In genomic region chrX:145735036-145735435, GRCh38 we compare ENCODE assay signal across 19 cellular contexts.
DNase-seq lines count a peak whose midpoint lies in the region; ATAC-seq, FAIRE-seq and TF ChIP-seq lines count a peak whose summit lies in the region.
"Had no signal": no experiment of that assay in that cellular context is flagged by ENCODE, and none has a peak within 500 bp of the region (broad histone marks: within the 10 kb centered on the region; RNA-seq: fewer than 3 reads in every experiment).

No MANE protein-coding gene starts in this region.

- H3K27me3 ChIP-seq in astrocyte (ENCODE audit: insufficient read depth, low read length): no peaks in the 10 kb centered on the region
- H3K27me3 ChIP-seq in right cardiac atrium (ENCODE audit: control insufficient read depth, insufficient read depth): no peaks in the 10 kb centered on the region

- H3K36me3 ChIP-seq in astrocyte (ENCODE audit: insufficient read depth, low read length) (no peaks in the 10 kb centered on the region), mucosa of descending colon (ENCODE audit: low read depth) (no peaks in the 10 kb centered on the region)
- H3K36me3 ChIP-seq: BLaER1 had no signal

- no peak for TF ChIP-seq POLR2A in H54 (IDR thresholded peaks at IDR 0.05; ENCODE audit: low read depth, low read length)

- H3K36me3 Mint-ChIP-seq in astrocyte (ENCODE audit: low read depth, unreplicated experiment) (no peaks in the 10 kb centered on the region), immature natural killer cell (no peaks in the 10 kb centered on the region)
- H3K36me3 Mint-ChIP-seq: CD4-positive, CD25-positive, alpha-beta regulatory T cell had no signal

- WGBS in right cardiac atrium: 67% methylated on average over 1 of the region's 1 CpG

- H3K4me3 Mint-ChIP-seq in astrocyte (ENCODE audit: unreplicated experiment): no peak overlapping the region
- no peak overlapping the region for H3K4me3 Mint-ChIP-seq in immature natural killer cell
- H3K4me3 Mint-ChIP-seq: CD4-positive, CD25-positive, alpha-beta regulatory T cell; GM23338; H9 had no signal

- H3K9me3 ChIP-seq in astrocyte (ENCODE audit: insufficient read depth, low read depth, low read length): no peaks in the 10 kb centered on the region
- H3K9me3 ChIP-seq in mucosa of descending colon: peaks cover 6% of the 10 kb centered on the region
- H3K9me3 ChIP-seq in right cardiac atrium (ENCODE audit: control insufficient read depth, low read length): no peaks in the 10 kb centered on the region
- H3K9me3 ChIP-seq: A549, BLaER1 had no signal

- H2AFZ ChIP-seq in astrocyte (ENCODE audit: low read depth, low read length): no peak overlapping the region
- H2AFZ ChIP-seq: GM23338 had no signal

- intact Hi-C loops in mucosa of descending colon (cut with DNase I, micrococcal nuclease) (no loop called here), right cardiac atrium (cut with DNase I) (no loop called here)

- H3K27ac ChIP-seq in astrocyte (ENCODE audit: low read depth, low read length): no peak overlapping the region
- no peak overlapping the region for H3K27ac ChIP-seq in right cardiac atrium (ENCODE audit: low read length)
- H3K27ac ChIP-seq: A549, BLaER1 had no signal

- H3K4me1 ChIP-seq in astrocyte (ENCODE audit: insufficient read depth, low read length) (no peaks in the 10 kb centered on the region), mucosa of descending colon (ENCODE audit: low read depth) (no peaks in the 10 kb centered on the region), right cardiac atrium (ENCODE audit: control insufficient read depth, insufficient read depth, low read length) (no peaks in the 10 kb centered on the region)
- H3K4me1 ChIP-seq: A549, BLaER1 had no signal

- ATAC-seq in mucosa of descending colon: no peak
- ATAC-seq in right cardiac atrium: no peak
- ATAC-seq: A549, GM23338 had no signal

- H3K9ac ChIP-seq in astrocyte (ENCODE audit: low read length): no peak overlapping the region
- H3K9ac ChIP-seq: BLaER1 had no signal

- H3K27me3 Mint-ChIP-seq in astrocyte (ENCODE audit: low read depth, unreplicated experiment): no peaks in the 10 kb centered on the region
- H3K27me3 Mint-ChIP-seq in immature natural killer cell (ENCODE audit: low read depth in 3 of 3): peaks cover 0 to 2% (median 0%) of the 10 kb centered on the region in 3 donors
- H3K27me3 Mint-ChIP-seq: CD4-positive, CD25-positive, alpha-beta regulatory T cell had no signal

- H3K4me2 ChIP-seq in astrocyte (ENCODE audit: low read length): no peak overlapping the region
- H3K4me2 ChIP-seq: A549, BLaER1, GM23338 had no signal

- H3K79me2 ChIP-seq in astrocyte (ENCODE audit: insufficient read depth, low read length): no peaks in the 10 kb centered on the region

- DNase-seq in HT1080 (ENCODE audit: low read depth): peak; percentile 3
- peak; percentile 1 for DNase-seq in astrocyte (ENCODE audit: low read depth)
- DNase-seq in fibroblast of gingiva (ENCODE audit: low read depth): peak; percentile 25
- DNase-seq in non-pigmented ciliary epithelial cell (ENCODE audit: low read depth): peak; percentile 3
- DNase-seq in immature natural killer cell: no peak
- no peak for DNase-seq in H54 (ENCODE audit: insufficient read length, low spot score)
- no peak for DNase-seq in mucosa of descending colon
- DNase-seq in right cardiac atrium: no peak
- DNase-seq: AML-193; Calu3; CD4-positive, CD25-positive, alpha-beta regulatory T cell; DMS79; GDM1; H9 had no signal

- FAIRE-seq in astrocyte (lab: Jason Lieb, UNC): no peak
- no peak for FAIRE-seq in H54 (lab: Jason Lieb, UNC)
- FAIRE-seq: GM12892, HTR-8/SVneo had no signal

- H3K4me3 ChIP-seq in astrocyte (ENCODE audit: insufficient read depth, low read depth, low read length) (no peak overlapping the region), mucosa of descending colon (no peak overlapping the region), right cardiac atrium (ENCODE audit: low read length) (no peak overlapping the region)
- H3K4me3 ChIP-seq: A549, BLaER1, GM23338 had no signal

- no peak overlapping the region for H3K27ac Mint-ChIP-seq in astrocyte (ENCODE audit: unreplicated experiment)
- H3K27ac Mint-ChIP-seq in immature natural killer cell: no peak overlapping the region
- H3K27ac Mint-ChIP-seq: CD4-positive, CD25-positive, alpha-beta regulatory T cell; GM23338; H9 had no signal

- H3K9me3 Mint-ChIP-seq in astrocyte (ENCODE audit: unreplicated experiment) (peaks cover 5% of the 10 kb centered on the region), immature natural killer cell (peaks cover 0 to 5% (median 3%) of the 10 kb centered on the region in 6 donors)

- H4K20me1 ChIP-seq in astrocyte (ENCODE audit: insufficient read depth, low read length): no peaks in the 10 kb centered on the region
- H4K20me1 ChIP-seq: BLaER1 had no signal

- no peak for TF ChIP-seq CTCF in astrocyte (IDR thresholded peaks at IDR 0.05; ENCODE audit: insufficient read depth, low read depth, low read length)
- no peak for TF ChIP-seq CTCF in mucosa of descending colon (IDR thresholded peaks at IDR 0.05)

- H3K4me1 Mint-ChIP-seq in astrocyte (ENCODE audit: low read depth, unreplicated experiment): no peaks in the 10 kb centered on the region
- H3K4me1 Mint-ChIP-seq in immature natural killer cell: no peaks in the 10 kb centered on the region
- H3K4me1 Mint-ChIP-seq: CD4-positive, CD25-positive, alpha-beta regulatory T cell; GM23338; H9 had no signal

Comparison
In these comparisons a context has a peak if more than half of its experiments do, and no peak if none do; other contexts are left out.
1. DNase-seq: peak in HT1080 (single experiment), astrocyte (single experiment), fibroblast of gingiva (single experiment) and non-pigmented ciliary epithelial cell (single experiment); none in immature natural killer cell (0 of 3), H54 (single experiment), mucosa of descending colon (0 of 3) and right cardiac atrium (0 of 3).